In genomic region chr1:36157115-36157903, GRCh38 we compare ENCODE assay signal across 8 cellular contexts. TPM values are rescaled to one million over a fixed set of nuclear protein-coding genes. Genes with fewer than 3 reads are reported as not detected.
DNase-seq lines count a peak whose midpoint lies in the region; ATAC-seq and TF ChIP-seq lines count a peak whose summit lies in the region.

No MANE protein-coding gene starts in this region.

- peaks cover 16% of the 10 kb centered on the region for H3K27me3 ChIP-seq in ectodermal cell (ENCODE audit: control insufficient read depth, insufficient read depth, low read length, poor library complexity, severe bottlenecking)

- H3K36me3 Mint-ChIP-seq in naive thymus-derived CD8-positive, alpha-beta T cell: peaks cover 0 to 5% (median 0%) of the 10 kb centered on the region in 3 donors

- H3K27ac Mint-ChIP-seq in naive thymus-derived CD8-positive, alpha-beta T cell: peak overlapping the region; percentile 90 to 97 (median 94)

- no peak for DNase-seq in GM12865 (ENCODE audit: low read depth)
- no peak for DNase-seq in RWPE1 (ENCODE audit: low spot score)
- DNase-seq in naive thymus-derived CD8-positive, alpha-beta T cell: peak in 1 of 10 donors; percentile 53
- no peak for DNase-seq in SKM-1 (lab: John Stamatoyannopoulos, UW; ENCODE audit: unreplicated experiment)
- no peak for DNase-seq in activated CD4-positive, CD25-positive, alpha-beta regulatory T cell treated with anti-CD3 and anti-CD28 coated beads, Interleukin-2, amount 50 U/mL, for 72 hours
- DNase-seq in AML-193 (lab: John Stamatoyannopoulos, UW): no peak
- no peak for DNase-seq in SIG-M5 (lab: John Stamatoyannopoulos, UW)

- CTCF ChIA-PET in RWPE1 (lab: Yijun Ruan, JAX): no interaction called here

- H3K4me3 ChIP-seq in GM12865 (ENCODE audit: low read depth, low read length) (peak overlapping the region; percentile 97), ectodermal cell (ENCODE audit: insufficient read depth, low read depth, low read length) (peak overlapping the region; percentile 95)

- POLR2A ChIA-PET in RWPE1 (lab: Yijun Ruan, JAX; ENCODE audit: low non-redundant PET): interaction anchor here (0.6 to 0.8 kb wide), 2 partner anchors 30 to 124 kb away, joined by 3 to 4 read pairs; no protein-coding TSS in a partner anchor
- POLR2A ChIA-PET in naive thymus-derived CD8-positive, alpha-beta T cell (lab: Charles Lee): interaction anchor here (0.5 to 10.1 kb wide), 10 partner anchors 8 to 295 kb away, joined by 3 to 227 read pairs (median 4); partner anchors contain the start of genes THRAP3 and TRAPPC3

- no peaks in the 10 kb centered on the region for H3K9me3 ChIP-seq in ectodermal cell (ENCODE audit: control insufficient read depth, low read length)

- TF ChIP-seq CTCF in GM12865 (IDR thresholded peaks at IDR 0.05; ENCODE audit: insufficient read depth, low read depth, low read length, missing control alignments) (no peak), RWPE1 (conservative IDR thresholded peaks at IDR 0.05; ENCODE audit: low read depth) (no peak)

- H3K27me3 Mint-ChIP-seq in naive thymus-derived CD8-positive, alpha-beta T cell: no peaks in the 10 kb centered on the region

- H3K4me3 Mint-ChIP-seq in naive thymus-derived CD8-positive, alpha-beta T cell: peak overlapping the region; percentile 85 to 95 (median 92)

- no peaks in the 10 kb centered on the region for H3K9me3 Mint-ChIP-seq in naive thymus-derived CD8-positive, alpha-beta T cell

- peaks cover 55% of the 10 kb centered on the region for H3K4me1 ChIP-seq in ectodermal cell (ENCODE audit: control insufficient read depth, insufficient read depth, low read length)

- ATAC-seq in naive thymus-derived CD8-positive, alpha-beta T cell: no peak

- H3K27ac ChIP-seq in RWPE1 (peak overlapping the region; percentile 99), ectodermal cell (ENCODE audit: insufficient read depth, low read depth, low read length, poor library complexity, severe bottlenecking) (peak overlapping the region; percentile 28)

- WGBS in ectodermal cell, 2 experiments: 10% methylated on average over 9 of the region's 9 CpGs

- H3K36me3 ChIP-seq in ectodermal cell (ENCODE audit: control insufficient read depth, insufficient read depth, low read length): peaks cover 4% of the 10 kb centered on the region

- peaks cover 45 to 80% (median 75%) of the 10 kb centered on the region in 4 donors for H3K4me1 Mint-ChIP-seq in naive thymus-derived CD8-positive, alpha-beta T cell

RNA-seq across cellular contexts. Expression of gene MAP7D1, which starts 1.3 kb away (rescaled TPM):
- 131 TPM for polyA plus RNA-seq in ectodermal cell (2013, experiment 1 of 4)
- 138 TPM for polyA plus RNA-seq in ectodermal cell (2013, experiment 2 of 4)
- 98.5 TPM for polyA plus RNA-seq in ectodermal cell (2013, experiment 3 of 4)
- polyA plus RNA-seq in ectodermal cell (2013, experiment 4 of 4): 108 TPM
- total RNA-seq in naive thymus-derived CD8-positive, alpha-beta T cell: 100 to 1,000 TPM; 266 to 275 TPM
- polyA plus RNA-seq in naive thymus-derived CD8-positive, alpha-beta T cell: 10 to 100 TPM; 13.3 to 67.1 (median 20.1) TPM

RNA-seq across cellular contexts. Expression of gene TRAPPC3, which starts 8.0 kb away (rescaled TPM):
- 63.7 TPM for polyA plus RNA-seq in ectodermal cell (2013, experiment 1 of 4)
- polyA plus RNA-seq in ectodermal cell (2013, experiment 2 of 4): 64.2 TPM
- polyA plus RNA-seq in ectodermal cell (2013, experiment 3 of 4): 59.8 TPM
- polyA plus RNA-seq in ectodermal cell (2013, experiment 4 of 4): 68.0 TPM
- total RNA-seq in naive thymus-derived CD8-positive, alpha-beta T cell: 10 to 100 TPM; 44.6 to 53.7 TPM
- 100 to 1,000 TPM in 2 of 3 donors, 10 to 100 TPM in 1; 99.9 to 115 (median 110) TPM for polyA plus RNA-seq in naive thymus-derived CD8-positive, alpha-beta T cell

RNA-seq across cellular contexts. Expression of gene COL8A2, which starts 32.3 kb away (rescaled TPM):
- polyA plus RNA-seq in ectodermal cell (2013, experiment 1 of 4): 0.09 TPM
- 0.12 TPM for polyA plus RNA-seq in ectodermal cell (2013, experiment 2 of 4)
- 0.27 TPM for polyA plus RNA-seq in ectodermal cell (2013, experiment 3 of 4)
- polyA plus RNA-seq in ectodermal cell (2013, experiment 4 of 4): 0.32 TPM
- under 1 TPM; 0.22 to 0.31 TPM for total RNA-seq in naive thymus-derived CD8-positive, alpha-beta T cell
- polyA plus RNA-seq in naive thymus-derived CD8-positive, alpha-beta T cell: under 1 TPM; 0.07 to 0.22 (median 0.15) TPM
